8 cellular contexts compared by ENCODE assay signal in the genomic region with DNA sequence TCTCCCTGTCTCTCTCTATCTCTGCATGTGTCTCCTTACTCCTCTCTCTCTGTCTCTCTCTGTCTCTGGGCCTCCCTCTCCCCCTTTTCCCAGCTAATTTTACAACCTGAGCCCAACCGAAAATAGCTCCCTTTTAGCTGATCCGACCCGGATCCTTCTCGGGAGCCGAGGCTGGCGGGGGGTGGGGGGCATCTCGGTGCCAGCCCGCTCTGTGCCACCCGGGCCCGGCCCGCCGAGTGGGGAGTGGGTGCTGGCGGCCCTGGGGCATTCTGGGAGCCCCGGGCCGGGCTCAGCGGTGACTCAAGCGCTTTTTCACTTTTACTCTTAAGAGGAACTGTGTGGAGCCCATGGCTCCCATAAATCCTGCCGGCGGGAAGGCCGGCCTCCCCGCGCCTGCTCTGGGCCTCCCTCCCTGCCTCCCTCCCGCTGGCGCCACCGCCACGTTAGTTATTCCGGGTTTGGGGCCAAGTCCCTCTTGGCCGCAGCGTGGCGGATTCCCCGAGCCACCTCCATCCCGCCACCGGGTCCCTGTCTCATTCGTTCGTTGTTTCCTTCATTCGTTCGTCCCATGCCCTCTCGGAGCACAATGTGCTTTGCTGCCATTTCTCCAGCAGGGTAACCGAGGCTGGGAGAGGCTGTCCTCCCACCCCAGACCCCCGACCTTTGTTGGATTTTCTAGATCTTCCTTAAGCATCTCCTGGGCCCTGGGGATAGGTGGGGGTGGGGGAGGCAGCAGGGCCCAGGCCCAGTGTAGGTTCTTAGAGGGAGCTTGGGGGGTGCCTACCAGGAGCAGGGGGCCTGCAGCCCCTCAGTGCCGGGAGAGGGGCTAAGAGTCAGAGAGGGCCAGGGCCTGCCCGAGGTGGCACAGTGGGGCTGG. TPM values are rescaled to one million over a fixed set of nuclear protein-coding genes. Genes with fewer than 3 reads are reported as not detected.
A peak's percentile ranks its signal among the peaks of the same experiment; 100 is the strongest.
DNase-seq lines count a peak whose midpoint lies in the region; ATAC-seq and TF ChIP-seq lines count a peak whose summit lies in the region.

No MANE protein-coding gene starts in this region.

- H3K9me1 ChIP-seq in IMR-90 (ENCODE audit: insufficient read depth, low read length), result peaks cover 9% of the 10 kb centered on the region

- H3K79me1 ChIP-seq in IMR-90 (ENCODE audit: low read depth in 1 of 2, low read length in 2 of 2), result peaks cover 3 to 59% of the 10 kb centered on the region in 2 experiments; a peak in 3 of 4 replicates

- DNase-seq in IMR-90, result peak; percentile 63
- peak in 35 of 61 donors; percentile 5 to 80 (median 36) for DNase-seq in caudate nucleus (lab: John Stamatoyannopoulos, UW)
- peak; percentile 61 for DNase-seq in testis
- DNase-seq in progenitor cell of endocrine pancreas (ENCODE audit: low spot score, unreplicated experiment), result no peak
- no peak for DNase-seq in stimulated activated CD4-positive, alpha-beta T cell treated with anti-CD3 and anti-CD28 coated beads, Interleukin-2, amount 100 ng/mL, for 48 hours
- no peak for DNase-seq in T-helper 9 cell

- TF ChIP-seq POLR2A in IMR-90 (IDR thresholded peaks at IDR 0.05; ENCODE audit: low read depth, low read length) (peak; percentile 39; the same call in 1 of the 2 replicates), testis (IDR thresholded peaks at IDR 0.05) (no peak)

- peak overlapping the region; percentile 94 for H2BK5ac ChIP-seq in IMR-90 (ENCODE audit: low read depth, low read length, poor library complexity, severe bottlenecking)

- no TSS peak for BruUV-seq in IMR-90 (replicated peaks; lab: Mats Ljungman, UMichigan)

- peak overlapping the region; percentile 78 for H2AK9ac ChIP-seq in IMR-90 (replicated peaks; ENCODE audit: low read depth, low read length, poor library complexity)

- peak overlapping the region; percentile 75 for H4K91ac ChIP-seq in IMR-90 (ENCODE audit: insufficient read depth, low read depth, low read length)

- H3K56ac ChIP-seq in IMR-90 (ENCODE audit: extremely low read depth, insufficient read depth, low read length), result peak overlapping the region; percentile 68

- H3K27ac Mint-ChIP-seq in progenitor cell of endocrine pancreas, result no peak overlapping the region

- peaks cover 82% of the 10 kb centered on the region for H3K27me3 Mint-ChIP-seq in progenitor cell of endocrine pancreas

- in situ Hi-C loops in IMR-90 (cut with MboI; ENCODE audit: low sequenced_read_pairs), result no loop called here

- peak overlapping the region; percentile 98 for H3K4ac ChIP-seq in IMR-90 (ENCODE audit: low read depth, low read length)

- intact Hi-C loops in IMR-90 (cut with micrococcal nuclease), result loop anchor here (2.0 kb wide), 1 partner anchor 35 kb away; no protein-coding TSS in a partner anchor
- intact Hi-C loops in testis (cut with DNase I; ENCODE audit: low total_unique reads), result loop anchor here (10.0 kb wide), 1 partner anchor 55 kb away; no protein-coding TSS in a partner anchor

- no peaks in the 10 kb centered on the region for H3K9me3 ChIP-seq in BLaER1 treated with 17β-estradiol and CSF1 and Interleukin-3, amounts not matched to agents 10 nM and 100 nM (replicated peaks in 1 of 11)
- H3K9me3 ChIP-seq in IMR-90 (ENCODE audit: control insufficient read depth, insufficient read depth, low read length), result no peaks in the 10 kb centered on the region
- no peaks in the 10 kb centered on the region for H3K9me3 ChIP-seq in liver (ENCODE audit: control insufficient read depth in 4 of 4, low read length in 3 of 4)
- no peaks in the 10 kb centered on the region for H3K9me3 ChIP-seq in testis

- peak overlapping the region; percentile 56 to 98 (median 95) for H3K27ac ChIP-seq in BLaER1 treated with 17β-estradiol and CSF1 and Interleukin-3, amounts not matched to agents 10 nM and 100 nM
- peak overlapping the region; percentile 97 for H3K27ac ChIP-seq in IMR-90 (ENCODE audit: insufficient read depth, low read length)
- peak overlapping the region; percentile 68 for H3K27ac ChIP-seq in caudate nucleus (ENCODE audit: low read depth, low read length)
- H3K27ac ChIP-seq in liver (ENCODE audit: low read depth in 1 of 2, low read length in 2 of 2), result peak overlapping the region; percentile 95 to 97
- peak overlapping the region; percentile 97 to 99 for H3K27ac ChIP-seq in testis

- H2AFZ ChIP-seq in IMR-90 (replicated peaks; ENCODE audit: low read length, poor library complexity), result peak overlapping the region; percentile 85

- TF ChIP-seq RAD21 in IMR-90 (IDR thresholded peaks at IDR 0.05; ENCODE audit: low read length) (no peak), liver (IDR thresholded peaks at IDR 0.05) (no peak)

- WGBS in IMR-90 (ENCODE audit: extremely low coverage in 2 of 2, insufficient read length in 1 of 2), 2 experiments, result 10% methylated on average over 5 of the region's 42 CpGs; no CpG with 5 or more reads in 1 of the 2 experiments
- 16% methylated on average over 42 of the region's 42 CpGs for WGBS in liver
- WGBS in testis, 2 donors, result 11 to 35% methylated on average over 28 to 41 of the region's 42 CpGs

- dilution Hi-C loops in IMR-90 (cut with HindIII; ENCODE audit: low sequenced_read_pairs, unreplicated experiment), result no loop called here

- peak overlapping the region; percentile 28; the same call in 1 of the 2 replicates for H2BK20ac ChIP-seq in IMR-90 (ENCODE audit: low read depth, low read length)

- H3K18ac ChIP-seq in IMR-90 (ENCODE audit: low read depth, low read length), result peak overlapping the region; percentile 75

- peaks cover 0 to 26% (median 11%) of the 10 kb centered on the region in 11 experiments; a peak in 19 of 22 replicates for H3K36me3 ChIP-seq in BLaER1 treated with 17β-estradiol and CSF1 and Interleukin-3, amounts not matched to agents 10 nM and 100 nM
- H3K36me3 ChIP-seq in IMR-90 (ENCODE audit: control insufficient read depth, insufficient read depth, low read length) (peaks cover 7% of the 10 kb centered on the region), liver (ENCODE audit: control insufficient read depth in 4 of 4, insufficient read depth in 3 of 4, low read depth in 1 of 4, low read length in 3 of 4) (no peaks in the 10 kb centered on the region), testis (ENCODE audit: low read depth, missing control alignments) (no peaks in the 10 kb centered on the region)

- peak overlapping the region; percentile 78 for H4K5ac ChIP-seq in IMR-90 (ENCODE audit: low read depth, low read length)

- ATAC-seq in IMR-90 (ENCODE audit: low read depth), result peak; percentile 31

- peak overlapping the region; percentile 99 for H3K14ac ChIP-seq in IMR-90 (replicated peaks; ENCODE audit: low read depth, low read length)

- H3K9me3 Mint-ChIP-seq in progenitor cell of endocrine pancreas (ENCODE audit: low read depth), result no peaks in the 10 kb centered on the region

- H3K4me3 Mint-ChIP-seq in progenitor cell of endocrine pancreas (ENCODE audit: low read depth), result no peak overlapping the region

- no peaks in the 10 kb centered on the region for H3K27me3 ChIP-seq in BLaER1 treated with 17β-estradiol and CSF1 and Interleukin-3, amounts not matched to agents 10 nM and 100 nM
- H3K27me3 ChIP-seq in IMR-90 (ENCODE audit: control insufficient read depth, insufficient read depth, low read length) (no peaks in the 10 kb centered on the region), liver (ENCODE audit: control insufficient read depth in 4 of 4, insufficient read depth in 4 of 4, low read length in 3 of 4) (no peaks in the 10 kb centered on the region), testis (no peaks in the 10 kb centered on the region)

- H3K4me3 ChIP-seq in BLaER1 treated with 17β-estradiol and CSF1 and Interleukin-3, amounts not matched to agents 10 nM and 100 nM, result peak overlapping the region; percentile 79 to 94 (median 85)
- H3K4me3 ChIP-seq in IMR-90 (ENCODE audit: insufficient read depth, low read depth, low read length), result peak overlapping the region; percentile 89
- peak overlapping the region; percentile 90 to 92 (median 90) for H3K4me3 ChIP-seq in liver (ENCODE audit: low read depth in 1 of 3, low read length in 3 of 3)
- H3K4me3 ChIP-seq in testis, result peak overlapping the region; percentile 19 to 96

- peak overlapping the region; percentile 86 to 98 (median 94) for H3K9ac ChIP-seq in BLaER1 treated with 17β-estradiol and CSF1 and Interleukin-3, amounts not matched to agents 10 nM and 100 nM
- H3K9ac ChIP-seq in IMR-90 (ENCODE audit: low read depth, low read length) (peak overlapping the region; percentile 84), liver (ENCODE audit: low read depth in 1 of 2, low read length in 2 of 2) (peak overlapping the region; percentile 97 to 99)

- H3K4me1 ChIP-seq in BLaER1 treated with 17β-estradiol and CSF1 and Interleukin-3, amounts not matched to agents 10 nM and 100 nM, result peaks cover 62 to 83% (median 80%) of the 10 kb centered on the region in 10 experiments
- H3K4me1 ChIP-seq in IMR-90 (ENCODE audit: control insufficient read depth, insufficient read depth, low read length), result peaks cover 40% of the 10 kb centered on the region
- peaks cover 6 to 73% (median 50%) of the 10 kb centered on the region in 4 donors for H3K4me1 ChIP-seq in liver (ENCODE audit: control insufficient read depth in 4 of 4, insufficient read depth in 4 of 4, low read length in 3 of 4)
- H3K4me1 ChIP-seq in testis, result peaks cover 50% of the 10 kb centered on the region

- peaks cover 40 to 78% (median 64%) of the 10 kb centered on the region in 11 experiments for H4K20me1 ChIP-seq in BLaER1 treated with 17β-estradiol and CSF1 and Interleukin-3, amounts not matched to agents 10 nM and 100 nM
- H4K20me1 ChIP-seq in IMR-90 (ENCODE audit: insufficient read depth, low read length), result peaks cover 76% of the 10 kb centered on the region

- CTCF ChIA-PET in IMR-90 (lab: Yijun Ruan, JAX), result interaction anchor here (0.5 kb wide), 1 partner anchor 11 kb away, joined by 4 read pairs; no protein-coding TSS in a partner anchor

- H3K4me1 Mint-ChIP-seq in progenitor cell of endocrine pancreas (ENCODE audit: low read depth), result peaks cover 4% of the 10 kb centered on the region

- no peaks in the 10 kb centered on the region for H3K36me3 Mint-ChIP-seq in progenitor cell of endocrine pancreas (ENCODE audit: insufficient read depth)

- H3K4me2 ChIP-seq in BLaER1 treated with 17β-estradiol and CSF1 and Interleukin-3, amounts not matched to agents 10 nM and 100 nM, result peak overlapping the region; percentile 93 to 100 (median 98)
- H3K4me2 ChIP-seq in IMR-90 (ENCODE audit: low read depth, low read length), result peak overlapping the region; percentile 93

- peak overlapping the region; percentile 54; the same call in 1 of the 3 replicates for H2BK15ac ChIP-seq in IMR-90 (ENCODE audit: low read depth, low read length)

- no peak for TF ChIP-seq CTCF in IMR-90 (conservative IDR thresholded peaks at IDR 0.05; ENCODE audit: low read depth, low read length)
- TF ChIP-seq CTCF in liver (IDR thresholded peaks at IDR 0.05; ENCODE audit: low read depth, low read length, missing input control), result no peak
- TF ChIP-seq CTCF in testis (IDR thresholded peaks at IDR 0.05), result no peak
- no peak for TF ChIP-seq CTCF in progenitor cell of endocrine pancreas (IDR thresholded peaks at IDR 0.05; ENCODE audit: unreplicated experiment)

- peak overlapping the region; percentile 97 for H2AK5ac ChIP-seq in IMR-90 (ENCODE audit: low read depth, low read length)

- H2BK120ac ChIP-seq in IMR-90 (ENCODE audit: low read depth, low read length), result peak overlapping the region; percentile 81

- POLR2A ChIA-PET in IMR-90 (lab: Charles Lee; ENCODE audit: unreplicated experiment), result interaction anchor here (0.6 kb wide), 1 partner anchor 137 kb away, joined by 3 read pairs; no protein-coding TSS in a partner anchor

- H4K8ac ChIP-seq in IMR-90 (ENCODE audit: low read depth in 2 of 2, low read length in 2 of 2), result peak overlapping the region; percentile 69 to 81; a peak in 3 of 4 replicates

- peak overlapping the region; percentile 97 for H3K23ac ChIP-seq in IMR-90 (ENCODE audit: low read depth, low read length)

RNA-seq across cellular contexts. Expression of a gene that starts 3.2 kb away (rescaled TPM):
- total RNA-seq in IMR-90 (2012; rRNA removed) (21.9 and 26.9 TPM in 2 replicates), liver (100 to 1,000 TPM in 1 of 2 donors, 10 to 100 TPM in 1; 12.8 to 100 TPM), testis (100 to 1,000 TPM; 113 to 127 TPM), progenitor cell of endocrine pancreas (4.5 and 6.8 TPM in 2 replicates)
- polyA plus RNA-seq in IMR-90 (2012; rRNA removed) (29.2 and 32.1 TPM in 2 replicates), liver (10 to 100 TPM; 71.8 to 78.5 TPM), testis (ENCODE audit: insufficient read depth, low read depth, low replicate concordance) (56.5 TPM)
- 19.6 and 28.1 TPM in 2 replicates for polyA plus RNA-seq in IMR-90 (2012; cell fraction: cytosol; rRNA removed)
- polyA plus RNA-seq in IMR-90 (2012; cell fraction: nucleus; rRNA removed; ENCODE audit: low replicate concordance), result 23.6 and 45.1 TPM in 2 replicates

Comparison
In these comparisons a context has a peak if more than half of its experiments do, and no peak if none do; other contexts are left out.
1. DNase-seq: peak in IMR-90 (single experiment), caudate nucleus (35 of 61) and testis (single experiment); none in progenitor cell of endocrine pancreas (single experiment), stimulated activated CD4-positive, alpha-beta T cell treated with anti-CD3 and anti-CD28 coated beads, Interleukin-2, amount 100 ng/mL, for 48 hours (0 of 2) and T-helper 9 cell (single experiment).
2. Peak in every context shown above with its lines, with median percentiles within 50 percentile points of each other: H3K27ac ChIP-seq, H3K4me3 ChIP-seq and H3K9ac ChIP-seq.